1 cellular context compared by ENCODE assay signal in the genomic region with DNA sequence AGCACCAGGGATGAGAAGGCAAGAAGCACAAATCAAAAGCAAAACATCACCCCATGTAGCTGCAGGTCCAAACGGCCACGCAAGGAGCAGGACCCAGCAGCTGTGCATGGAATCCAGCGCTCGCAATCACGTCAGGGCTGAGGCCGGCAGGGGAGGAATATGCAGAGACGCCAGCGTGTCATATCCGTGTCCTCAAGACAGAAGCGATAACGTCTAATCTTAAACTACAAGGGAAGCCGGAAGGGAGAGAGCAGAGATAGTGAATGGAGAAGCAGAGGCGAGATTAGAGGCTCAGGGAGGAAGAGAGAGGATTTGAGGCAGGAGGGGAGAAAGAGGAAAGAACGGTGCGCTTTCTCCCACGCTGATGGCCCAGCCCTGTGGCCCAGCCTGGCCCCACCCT.
TF ChIP-seq lines count a peak whose summit lies in the region.

No MANE protein-coding gene starts in this region.

TF ChIP-seq in K562, 482 proteins besides CTCF, POLR2A, EP300 and RAD21 (continued from another document and continues in another):
- TF ChIP-seq, protein P1, sequence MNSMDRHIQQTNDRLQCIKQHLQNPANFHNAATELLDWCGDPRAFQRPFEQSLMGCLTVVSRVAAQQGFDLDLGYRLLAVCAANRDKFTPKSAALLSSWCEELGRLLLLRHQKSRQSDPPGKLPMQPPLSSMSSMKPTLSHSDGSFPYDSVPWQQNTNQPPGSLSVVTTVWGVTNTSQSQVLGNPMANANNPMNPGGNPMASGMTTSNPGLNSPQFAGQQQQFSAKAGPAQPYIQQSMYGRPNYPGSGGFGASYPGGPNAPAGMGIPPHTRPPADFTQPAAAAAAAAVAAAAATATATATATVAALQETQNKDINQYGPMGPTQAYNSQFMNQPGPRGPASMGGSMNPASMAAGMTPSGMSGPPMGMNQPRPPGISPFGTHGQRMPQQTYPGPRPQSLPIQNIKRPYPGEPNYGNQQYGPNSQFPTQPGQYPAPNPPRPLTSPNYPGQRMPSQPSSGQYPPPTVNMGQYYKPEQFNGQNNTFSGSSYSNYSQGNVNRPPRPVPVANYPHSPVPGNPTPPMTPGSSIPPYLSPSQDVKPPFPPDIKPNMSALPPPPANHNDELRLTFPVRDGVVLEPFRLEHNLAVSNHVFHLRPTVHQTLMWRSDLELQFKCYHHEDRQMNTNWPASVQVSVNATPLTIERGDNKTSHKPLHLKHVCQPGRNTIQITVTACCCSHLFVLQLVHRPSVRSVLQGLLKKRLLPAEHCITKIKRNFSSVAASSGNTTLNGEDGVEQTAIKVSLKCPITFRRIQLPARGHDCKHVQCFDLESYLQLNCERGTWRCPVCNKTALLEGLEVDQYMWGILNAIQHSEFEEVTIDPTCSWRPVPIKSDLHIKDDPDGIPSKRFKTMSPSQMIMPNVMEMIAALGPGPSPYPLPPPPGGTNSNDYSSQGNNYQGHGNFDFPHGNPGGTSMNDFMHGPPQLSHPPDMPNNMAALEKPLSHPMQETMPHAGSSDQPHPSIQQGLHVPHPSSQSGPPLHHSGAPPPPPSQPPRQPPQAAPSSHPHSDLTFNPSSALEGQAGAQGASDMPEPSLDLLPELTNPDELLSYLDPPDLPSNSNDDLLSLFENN (IDR thresholded peaks at IDR 0.05; ENCODE audit: low read depth in 2 of 2, low read length in 2 of 2), result no peak
- TF ChIP-seq ZNF41 (CRISPR knock-in tag; conservative IDR thresholded peaks at IDR 0.05) (no peak), GATA2 (CRISPR knock-in tag; IDR thresholded peaks at IDR 0.05) (0 out of 2 replicates have a peak, but pooled peaks have one; percentile 18), ZNF407 (IDR thresholded peaks at IDR 0.05; ENCODE audit: low read depth) (no peak), HMGN3 (IDR thresholded peaks at IDR 0.05; ENCODE audit: borderline replicate concordance, extremely low read depth, insufficient read length, low read depth, low read length) (peak; percentile 30), TGIF2 (CRISPR knock-in tag; IDR thresholded peaks at IDR 0.05) (no peak), KLF16 (IDR thresholded peaks at IDR 0.05) (peak; percentile 75; the same call in 1 of the 2 replicates), ZBTB40 (IDR thresholded peaks at IDR 0.05) (peak; percentile 78; the same call in 1 of the 2 replicates), ZBTB40 (CRISPR knock-in tag; IDR thresholded peaks at IDR 0.05) (no peak), SMAD4 (CRISPR knock-in tag; conservative IDR thresholded peaks at IDR 0.05) (0 out of 2 replicates have a peak, but pooled peaks have one; percentile 27), ELF4 (CRISPR knock-in tag; IDR thresholded peaks at IDR 0.05) (0 out of 2 replicates have a peak, but pooled peaks have one; percentile 26), GABPA (tag; conservative IDR thresholded peaks at IDR 0.05; ENCODE audit: low read depth) (peak; percentile 79), SFPQ (IDR thresholded peaks at IDR 0.05; ENCODE audit: low read depth, low read length) (no peak), ATF1 (CRISPR knock-in tag; IDR thresholded peaks at IDR 0.05) (no peak), ATF1 (tag; IDR thresholded peaks at IDR 0.05) (peak; percentile 51; the same call in 1 of the 2 replicates), BCOR (IDR thresholded peaks at IDR 0.05) (peak; percentile 69), FOSL1 (tag; conservative IDR thresholded peaks at IDR 0.05) (no peak), HES1 (IDR thresholded peaks at IDR 0.05; ENCODE audit: low read depth) (peak; percentile 72; the same call in 1 of the 2 replicates), ARID1B (IDR thresholded peaks at IDR 0.05) (peak; percentile 87)
- TF ChIP-seq, protein P2, sequence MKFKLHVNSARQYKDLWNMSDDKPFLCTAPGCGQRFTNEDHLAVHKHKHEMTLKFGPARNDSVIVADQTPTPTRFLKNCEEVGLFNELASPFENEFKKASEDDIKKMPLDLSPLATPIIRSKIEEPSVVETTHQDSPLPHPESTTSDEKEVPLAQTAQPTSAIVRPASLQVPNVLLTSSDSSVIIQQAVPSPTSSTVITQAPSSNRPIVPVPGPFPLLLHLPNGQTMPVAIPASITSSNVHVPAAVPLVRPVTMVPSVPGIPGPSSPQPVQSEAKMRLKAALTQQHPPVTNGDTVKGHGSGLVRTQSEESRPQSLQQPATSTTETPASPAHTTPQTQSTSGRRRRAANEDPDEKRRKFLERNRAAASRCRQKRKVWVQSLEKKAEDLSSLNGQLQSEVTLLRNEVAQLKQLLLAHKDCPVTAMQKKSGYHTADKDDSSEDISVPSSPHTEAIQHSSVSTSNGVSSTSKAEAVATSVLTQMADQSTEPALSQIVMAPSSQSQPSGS (CRISPR knock-in tag; IDR thresholded peaks at IDR 0.05), result no peak
- TF ChIP-seq, protein P3, sequence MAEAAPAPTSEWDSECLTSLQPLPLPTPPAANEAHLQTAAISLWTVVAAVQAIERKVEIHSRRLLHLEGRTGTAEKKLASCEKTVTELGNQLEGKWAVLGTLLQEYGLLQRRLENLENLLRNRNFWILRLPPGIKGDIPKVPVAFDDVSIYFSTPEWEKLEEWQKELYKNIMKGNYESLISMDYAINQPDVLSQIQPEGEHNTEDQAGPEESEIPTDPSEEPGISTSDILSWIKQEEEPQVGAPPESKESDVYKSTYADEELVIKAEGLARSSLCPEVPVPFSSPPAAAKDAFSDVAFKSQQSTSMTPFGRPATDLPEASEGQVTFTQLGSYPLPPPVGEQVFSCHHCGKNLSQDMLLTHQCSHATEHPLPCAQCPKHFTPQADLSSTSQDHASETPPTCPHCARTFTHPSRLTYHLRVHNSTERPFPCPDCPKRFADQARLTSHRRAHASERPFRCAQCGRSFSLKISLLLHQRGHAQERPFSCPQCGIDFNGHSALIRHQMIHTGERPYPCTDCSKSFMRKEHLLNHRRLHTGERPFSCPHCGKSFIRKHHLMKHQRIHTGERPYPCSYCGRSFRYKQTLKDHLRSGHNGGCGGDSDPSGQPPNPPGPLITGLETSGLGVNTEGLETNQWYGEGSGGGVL (CRISPR knock-in tag; IDR thresholded peaks at IDR 0.05), result no peak
